13 cellular contexts compared by ENCODE assay signal in genomic region chr2:223995569-223995968, GRCh38. TPM values are rescaled to one million over a fixed set of nuclear protein-coding genes. Genes with fewer than 3 reads are reported as not detected.
DNase-seq lines count a peak whose midpoint lies in the region; ATAC-seq, FAIRE-seq and TF ChIP-seq lines count a peak whose summit lies in the region.
"Had no signal": no experiment of that assay in that cellular context is flagged by ENCODE, and none has a peak within 500 bp of the region (broad histone marks: within the 10 kb centered on the region; RNA-seq: fewer than 3 reads in every experiment).

No MANE protein-coding gene starts in this region.

- TF ChIP-seq POLR2A in endothelial cell of umbilical vein (IDR thresholded peaks at IDR 0.05; ENCODE audit: low read depth, low read length) = no peak

- H3K27ac ChIP-seq in PC-9 (0 out of 2 replicates have a peak overlapping the region, but pooled peaks have one; percentile 2), endothelial cell of umbilical vein (ENCODE audit: insufficient read depth, low read depth, low read length) (no peak overlapping the region), dorsolateral prefrontal cortex (no peak overlapping the region)
- H3K27ac ChIP-seq: uterus had no signal

- BruUV-seq in PC-9 (replicated peaks; lab: Mats Ljungman, UMichigan) (no TSS peak), endothelial cell of umbilical vein (replicated peaks; lab: Mats Ljungman, UMichigan) (no TSS peak)

- H3K4me1 ChIP-seq in PC-9 (replicated peaks; ENCODE audit: insufficient read depth) (no peaks in the 10 kb centered on the region), endothelial cell of umbilical vein (ENCODE audit: control insufficient read depth, extremely low read depth, insufficient read depth, low read length) (no peaks in the 10 kb centered on the region)

- H3K36me3 ChIP-seq in PC-9 (ENCODE audit: low read depth) = peaks cover 29% of the 10 kb centered on the region
- no peaks in the 10 kb centered on the region for H3K36me3 ChIP-seq in endothelial cell of umbilical vein (ENCODE audit: control insufficient read depth in 2 of 2, extremely low read depth in 1 of 2, insufficient read depth in 2 of 2, low read length in 2 of 2)
- H3K36me3 ChIP-seq: uterus had no signal

- H3K4me3 Mint-ChIP-seq in activated naive CD4-positive, alpha-beta T cell treated with anti-CD3 and anti-CD28 coated beads, Interleukin-2, amount 10 ng/mL, durations not matched to agents 7 days and 5 days = no peak overlapping the region
- H3K4me3 Mint-ChIP-seq in stimulated activated effector memory CD8-positive, alpha-beta T cell treated with anti-CD3 and anti-CD28 coated beads, Interleukin-12 subunit alpha, Interleukin-12 subunit beta, amount 100 ng/mL, for 72 hours = no peak overlapping the region

- H3K9ac ChIP-seq in endothelial cell of umbilical vein (replicated peaks; ENCODE audit: extremely low read depth, insufficient read depth, low read length) = no peak overlapping the region

- H4K20me1 ChIP-seq in PC-9 (ENCODE audit: insufficient read depth) (no peaks in the 10 kb centered on the region), endothelial cell of umbilical vein (replicated peaks; ENCODE audit: control insufficient read depth, extremely low read depth, insufficient read depth, low read length) (no peaks in the 10 kb centered on the region)

- peak overlapping the region; percentile 29 for H3K27ac Mint-ChIP-seq in activated naive CD4-positive, alpha-beta T cell treated with anti-CD3 and anti-CD28 coated beads, Interleukin-2, amount 10 ng/mL, durations not matched to agents 7 days and 5 days
- H3K27ac Mint-ChIP-seq in stimulated activated effector memory CD8-positive, alpha-beta T cell treated with anti-CD3 and anti-CD28 coated beads, Interleukin-12 subunit alpha, Interleukin-12 subunit beta, amount 100 ng/mL, for 72 hours = peak overlapping the region; percentile 80

- TF ChIP-seq CTCF in PC-9 (conservative IDR thresholded peaks at IDR 0.05) (no peak), endothelial cell of umbilical vein (IDR thresholded peaks at IDR 0.05; ENCODE audit: extremely low read depth in 1 of 2, insufficient read depth in 1 of 2, low read depth in 1 of 2, low read length in 2 of 2) (no peak), dorsolateral prefrontal cortex (IDR thresholded peaks at IDR 0.05 in 54 of 56, conservative IDR thresholded peaks at IDR 0.05 in 2 of 56; ENCODE audit: low read depth in 1 of 56, partially characterized antibody in 56 of 56) (no peak)

- H3K9me3 Mint-ChIP-seq in activated naive CD4-positive, alpha-beta T cell treated with anti-CD3 and anti-CD28 coated beads, Interleukin-2, amount 10 ng/mL, durations not matched to agents 7 days and 5 days = no peaks in the 10 kb centered on the region
- no peaks in the 10 kb centered on the region for H3K9me3 Mint-ChIP-seq in stimulated activated effector memory CD8-positive, alpha-beta T cell treated with anti-CD3 and anti-CD28 coated beads, Interleukin-12 subunit alpha, Interleukin-12 subunit beta, amount 100 ng/mL, for 72 hours

- H3K4me1 Mint-ChIP-seq in activated naive CD4-positive, alpha-beta T cell treated with anti-CD3 and anti-CD28 coated beads, Interleukin-2, amount 10 ng/mL, durations not matched to agents 7 days and 5 days = no peaks in the 10 kb centered on the region
- H3K4me1 Mint-ChIP-seq in stimulated activated effector memory CD8-positive, alpha-beta T cell treated with anti-CD3 and anti-CD28 coated beads, Interleukin-12 subunit alpha, Interleukin-12 subunit beta, amount 100 ng/mL, for 72 hours = peaks cover 6% of the 10 kb centered on the region

- peak; percentile 31 for FAIRE-seq in endothelial cell of umbilical vein (lab: Jason Lieb, UNC)

- no peak overlapping the region for H3K4me3 ChIP-seq in PC-9
- no peak overlapping the region for H3K4me3 ChIP-seq in endothelial cell of umbilical vein (replicated peaks in 1 of 3; ENCODE audit: insufficient read depth in 1 of 3, low read depth in 1 of 3, low read length in 3 of 3)
- H3K4me3 ChIP-seq in dorsolateral prefrontal cortex = no peak overlapping the region
- H3K4me3 ChIP-seq: uterus had no signal

- dilution Hi-C loops in endothelial cell of umbilical vein (cut with MboI; ENCODE audit: extremely low pct_ligation_motif_present, low sequenced_read_pairs) = no loop called here

- H3K9me2 ChIP-seq in PC-9 (ENCODE audit: insufficient read depth) = no peaks in the 10 kb centered on the region

- no peaks in the 10 kb centered on the region for H3K36me3 Mint-ChIP-seq in activated naive CD4-positive, alpha-beta T cell treated with anti-CD3 and anti-CD28 coated beads, Interleukin-2, amount 10 ng/mL, durations not matched to agents 7 days and 5 days
- peaks cover 5% of the 10 kb centered on the region for H3K36me3 Mint-ChIP-seq in stimulated activated effector memory CD8-positive, alpha-beta T cell treated with anti-CD3 and anti-CD28 coated beads, Interleukin-12 subunit alpha, Interleukin-12 subunit beta, amount 100 ng/mL, for 72 hours

- CTCF ChIA-PET in activated naive CD4-positive, alpha-beta T cell treated with anti-CD3 and anti-CD28 coated beads, Interleukin-2, amount 10 ng/mL, durations not matched to agents 7 days and 5 days (lab: Charles Lee) = interaction anchor here (1.2 to 6.9 kb wide), 7 partner anchors 10 to 290 kb away, joined by 3 to 189 read pairs (median 39); no protein-coding TSS in a partner anchor
- CTCF ChIA-PET in PC-9 (lab: Charles Lee) (interaction anchor here (0.6 to 3.2 kb wide), 6 partner anchors 25 to 1278 kb away, joined by 3 to 36 read pairs (median 6); no protein-coding TSS in a partner anchor), endothelial cell of umbilical vein (lab: Charles Lee) (interaction anchor here (1.5 to 9.0 kb wide), 5 partner anchors 11 to 290 kb away, joined by 5 to 875 read pairs (median 73); partner anchors contain the start of gene SERPINE2)

- H3F3A ChIP-seq in PC-9 (ENCODE audit: insufficient read depth, low read depth) = no peaks in the 10 kb centered on the region; the same call in 1 of the 2 replicates

- H3K9me1 ChIP-seq in endothelial cell of umbilical vein (replicated peaks; ENCODE audit: control insufficient read depth, extremely low read depth, insufficient read depth, low read length) = no peaks in the 10 kb centered on the region

- peaks cover 8% of the 10 kb centered on the region; the same call in 1 of the 2 replicates for H3K9me3 ChIP-seq in PC-9 (ENCODE audit: insufficient read depth, low read depth)
- H3K9me3 ChIP-seq in endothelial cell of umbilical vein (replicated peaks; ENCODE audit: control insufficient read depth, insufficient read depth, low read length) = no peaks in the 10 kb centered on the region
- H3K9me3 ChIP-seq: uterus had no signal

- DNase-seq in activated naive CD4-positive, alpha-beta T cell treated with anti-CD3 and anti-CD28 coated beads, Interleukin-2, amount 10 ng/mL, durations not matched to agents 7 days and 5 days = no peak
- DNase-seq in activated naive CD4-positive, alpha-beta T cell treated with Interleukin-2 at 50 U/mL for 16 hours = no peak
- no peak for DNase-seq in PC-9
- no peak for DNase-seq in endothelial cell of umbilical vein (ENCODE audit: low read depth, low spot score)
- no peak for DNase-seq in stimulated activated effector memory CD8-positive, alpha-beta T cell treated with anti-CD3 and anti-CD28 coated beads, Interleukin-12 subunit alpha, Interleukin-12 subunit beta, amount 100 ng/mL, for 72 hours (ENCODE audit: low spot score in 2 of 2)
- DNase-seq in left colon = no peak
- DNase-seq in dorsolateral prefrontal cortex = no peak
- DNase-seq: activated CD8-positive, alpha-beta memory T cell treated with anti-CD3 and anti-CD28 coated beads for 24 hours; glutamatergic neuron; midbrain; NCI-H2171 treated with DMSO at 0.1 percent for 48 hours; uterus had no signal

- peak; percentile 58 for ATAC-seq in stimulated activated effector memory CD8-positive, alpha-beta T cell treated with anti-CD3 and anti-CD28 coated beads, Interleukin-12 subunit alpha, Interleukin-12 subunit beta, amount 100 ng/mL, for 72 hours
- ATAC-seq in left colon (no peak), HG02885 (IDR thresholded peaks at IDR 0.05; ENCODE audit: poor library complexity, unreplicated experiment) (no peak)

- no peaks in the 10 kb centered on the region for H3K27me3 ChIP-seq in PC-9 (ENCODE audit: insufficient read depth, low read depth)
- no peaks in the 10 kb centered on the region for H3K27me3 ChIP-seq in endothelial cell of umbilical vein (ENCODE audit: control insufficient read depth in 2 of 2, insufficient read depth in 2 of 2, low read length in 2 of 2)
- H3K27me3 ChIP-seq in dorsolateral prefrontal cortex = no peaks in the 10 kb centered on the region
- H3K27me3 ChIP-seq: uterus had no signal

- no peak overlapping the region for H3K4me2 ChIP-seq in PC-9
- no peak overlapping the region for H3K4me2 ChIP-seq in endothelial cell of umbilical vein (ENCODE audit: insufficient read depth, low read length)

- H3K79me2 ChIP-seq in PC-9 (ENCODE audit: low read depth) (no peaks in the 10 kb centered on the region), endothelial cell of umbilical vein (ENCODE audit: control insufficient read depth, insufficient read depth, low read length) (no peaks in the 10 kb centered on the region)

- intact Hi-C loops in PC-9 (cut with micrococcal nuclease; ENCODE audit: unreplicated experiment) = no loop called here
- intact Hi-C loops in endothelial cell of umbilical vein (cut with micrococcal nuclease) = no loop called here
- intact Hi-C loops in left colon (cut with DNase I, micrococcal nuclease) = loop anchor here in 1 of 2 donors (10.0 kb wide), 1 partner anchor 289 kb away; no protein-coding TSS in a partner anchor
- intact Hi-C loops in dorsolateral prefrontal cortex (cut with DNase I) = loop anchor here in 1 of 2 donors (2.0 kb wide), 1 partner anchor 287 kb away; no protein-coding TSS in a partner anchor

- POLR2A ChIA-PET in PC-9 (lab: Charles Lee; ENCODE audit: unreplicated experiment) (no interaction called here), endothelial cell of umbilical vein (lab: Charles Lee) (no interaction called here)

- H3K27me3 Mint-ChIP-seq in activated naive CD4-positive, alpha-beta T cell treated with anti-CD3 and anti-CD28 coated beads, Interleukin-2, amount 10 ng/mL, durations not matched to agents 7 days and 5 days = no peaks in the 10 kb centered on the region

- H2AFZ ChIP-seq in PC-9 = no peak overlapping the region
- H2AFZ ChIP-seq in endothelial cell of umbilical vein (ENCODE audit: low read depth, low read length) = no peak overlapping the region

RNA-seq across cellular contexts. Expression of gene MRPL44, which starts 38.3 kb away (rescaled TPM):
- total RNA-seq in PC-9 (2021) = 66.4 and 76.6 TPM in 2 replicates
- total RNA-seq in endothelial cell of umbilical vein = 27.7 and 31.5 TPM in 2 replicates
- polyA plus RNA-seq in endothelial cell of umbilical vein = 17.1 and 19.2 TPM in 2 replicates
- 19.0 and 19.7 TPM in 2 replicates for polyA plus RNA-seq in endothelial cell of umbilical vein (2011; cell fraction: cytosol; rRNA removed)
- 9.5 and 10.3 TPM in 2 replicates for polyA plus RNA-seq in endothelial cell of umbilical vein (2011; cell fraction: nucleus; rRNA removed)
- polyA plus RNA-seq in endothelial cell of umbilical vein (2012) = 24.2 and 27.9 TPM in 2 replicates
- polyA minus RNA-seq in endothelial cell of umbilical vein = 6.6 and 6.7 TPM in 2 replicates
- polyA minus RNA-seq in endothelial cell of umbilical vein (2011; cell fraction: cytosol; rRNA and poly(A)+ RNA removed) = 14.2 TPM
- polyA minus RNA-seq in endothelial cell of umbilical vein (2011; cell fraction: nucleus; rRNA and poly(A)+ RNA removed) = 6.2 and 8.1 TPM in 2 replicates
- 10 to 100 TPM; 28.6 to 35.5 TPM for total RNA-seq in left colon
- 10 to 100 TPM; 12.3 to 28.1 (median 20.4) TPM for total RNA-seq in dorsolateral prefrontal cortex

RNA-seq across cellular contexts. Expression of gene SERPINE2, which starts 43.5 kb away (rescaled TPM):
- 110 and 155 TPM in 2 replicates for total RNA-seq in PC-9 (2021)
- total RNA-seq in endothelial cell of umbilical vein = 8.8 and 15.5 TPM in 2 replicates
- 2.5 and 4.0 TPM in 2 replicates for polyA plus RNA-seq in endothelial cell of umbilical vein
- 2.9 and 3.4 TPM in 2 replicates for polyA plus RNA-seq in endothelial cell of umbilical vein (2011; cell fraction: cytosol; rRNA removed)
- 2.4 and 3.1 TPM in 2 replicates for polyA plus RNA-seq in endothelial cell of umbilical vein (2011; cell fraction: nucleus; rRNA removed)
- polyA plus RNA-seq in endothelial cell of umbilical vein (2012) = 12.5 and 20.1 TPM in 2 replicates
- polyA minus RNA-seq in endothelial cell of umbilical vein = 2.3 and 5.9 TPM in 2 replicates
- polyA minus RNA-seq in endothelial cell of umbilical vein (2011; cell fraction: cytosol; rRNA and poly(A)+ RNA removed) = 1.4 TPM
- polyA minus RNA-seq in endothelial cell of umbilical vein (2011; cell fraction: nucleus; rRNA and poly(A)+ RNA removed) = 1.5 and 3.3 TPM in 2 replicates
- total RNA-seq in left colon = 10 to 100 TPM in 1 of 2 donors, 1 to 10 TPM in 1; 8.8 to 24.8 TPM
- total RNA-seq in dorsolateral prefrontal cortex = 100 to 1,000 TPM in 92 of 120 experiments, 10 to 100 TPM in 28; 66.5 to 251 (median 114) TPM

RNA-seq across cellular contexts. Expression of gene WDFY1, which starts 50.4 kb away (rescaled TPM):
- total RNA-seq in PC-9 (2021) (81.9 and 84.4 TPM in 2 replicates), endothelial cell of umbilical vein (66.0 and 68.7 TPM in 2 replicates), left colon (10 to 100 TPM; 67.7 to 73.4 TPM), dorsolateral prefrontal cortex (10 to 100 TPM; 24.8 to 56.2 (median 37.5) TPM)
- polyA plus RNA-seq in endothelial cell of umbilical vein = 48.9 and 54.7 TPM in 2 replicates
- polyA plus RNA-seq in endothelial cell of umbilical vein (2011; cell fraction: cytosol; rRNA removed) = 34.6 and 37.4 TPM in 2 replicates
- polyA plus RNA-seq in endothelial cell of umbilical vein (2011; cell fraction: nucleus; rRNA removed) = 134 and 138 TPM in 2 replicates
- polyA plus RNA-seq in endothelial cell of umbilical vein (2012) = 65.7 and 67.9 TPM in 2 replicates
- polyA minus RNA-seq in endothelial cell of umbilical vein = 390 and 408 TPM in 2 replicates
- polyA minus RNA-seq in endothelial cell of umbilical vein (2011; cell fraction: cytosol; rRNA and poly(A)+ RNA removed) = 12.9 TPM
- polyA minus RNA-seq in endothelial cell of umbilical vein (2011; cell fraction: nucleus; rRNA and poly(A)+ RNA removed) = 164 and 166 TPM in 2 replicates
